ENCODE assay signal across 11 cellular contexts in the genomic region with DNA sequence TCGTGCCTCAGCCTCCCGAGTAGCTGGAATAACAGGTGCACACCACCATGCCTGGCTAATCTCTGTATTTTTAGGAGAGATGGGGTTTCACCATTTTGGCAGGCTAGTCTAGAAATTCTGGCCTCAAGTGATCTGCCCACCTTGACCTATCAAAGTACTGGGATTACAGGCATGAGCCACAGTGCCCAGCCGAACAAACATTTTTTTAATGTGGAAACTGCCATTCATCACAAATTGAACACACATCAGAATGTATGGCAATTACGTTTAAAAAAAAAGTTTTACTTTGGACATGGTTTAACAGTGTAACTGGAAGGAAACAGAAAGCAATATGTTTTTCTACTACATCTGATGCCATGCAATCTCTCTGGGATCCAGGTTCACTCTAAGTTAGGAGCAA.
"Had no signal": no experiment of that assay in that cellular context is flagged by ENCODE, and none has a peak within 500 bp of the region (broad histone marks: within the 10 kb centered on the region; RNA-seq: fewer than 3 reads in every experiment).

No MANE protein-coding gene starts in this region.

- ATAC-seq: GM23338, HCT116 had no signal

- H3K9ac ChIP-seq: GM23248 had no signal

- FAIRE-seq: H1, H54 had no signal

- DNase-seq: GM23248, GOT3, H7, H9, HCEC 1CT, HFFc6 had no signal

- H3K4me3 ChIP-seq: GM23248, GM23338, HAP-1 had no signal

- H3K36me3 ChIP-seq: HAP-1 had no signal

- H3K9me3 ChIP-seq: HAP-1 had no signal

- H3K4me2 ChIP-seq: GM23338 had no signal

- H2AFZ ChIP-seq: GM23248, GM23338 had no signal

- H3K27ac ChIP-seq: GM23248 had no signal

- H3K4me1 ChIP-seq: HAP-1 had no signal
